In genomic region chr6:137233561-137234504, GRCh38 we compare ENCODE assay signal across 8 cellular contexts. TPM values are rescaled to one million over a fixed set of nuclear protein-coding genes. Genes with fewer than 3 reads are reported as not detected.
DNase-seq lines count a peak whose midpoint lies in the region; ATAC-seq, FAIRE-seq and TF ChIP-seq lines count a peak whose summit lies in the region.

No MANE protein-coding gene starts in this region.

- H3K27ac ChIP-seq in endothelial cell of umbilical vein (ENCODE audit: insufficient read depth, low read depth, low read length) (peak overlapping the region; percentile 57), osteoblast (ENCODE audit: low read depth, low read length) (peak overlapping the region; percentile 65)

- ATAC-seq in GM19395 (IDR thresholded peaks at IDR 0.05; ENCODE audit: unreplicated experiment): peak; percentile 13
- no peak for ATAC-seq in GM21515 (IDR thresholded peaks at IDR 0.05; ENCODE audit: unreplicated experiment)

- peak; percentile 75 for FAIRE-seq in endothelial cell of umbilical vein (lab: Jason Lieb, UNC)

- H2AFZ ChIP-seq in endothelial cell of umbilical vein (ENCODE audit: low read depth, low read length): peak overlapping the region; percentile 56
- peak overlapping the region; percentile 57 for H2AFZ ChIP-seq in osteoblast (ENCODE audit: low read length)

- peaks cover 18% of the 10 kb centered on the region for H3K4me1 ChIP-seq in endothelial cell of umbilical vein (ENCODE audit: control insufficient read depth, extremely low read depth, insufficient read depth, low read length)
- peaks cover 24% of the 10 kb centered on the region for H3K4me1 ChIP-seq in osteoblast (ENCODE audit: insufficient read depth, low read length)

- H3K79me2 ChIP-seq in endothelial cell of umbilical vein (ENCODE audit: control insufficient read depth, insufficient read depth, low read length): no peaks in the 10 kb centered on the region
- no peaks in the 10 kb centered on the region for H3K79me2 ChIP-seq in osteoblast (ENCODE audit: insufficient read depth, low read length)

- DNase-seq in RPMI7951 (ENCODE audit: low read depth) (peak; percentile 90), endothelial cell of umbilical vein (ENCODE audit: low read depth, low spot score) (peak; percentile 91), osteoblast (ENCODE audit: insufficient read length, low spot score, missing footprints) (peak; percentile 92), NCI-H345 (lab: John Stamatoyannopoulos, UW) (no peak), NCI-H187 treated with DMSO at 0.1 percent for 48 hours (lab: John Stamatoyannopoulos, UW) (no peak)
- DNase-seq in activated CD8-positive, alpha-beta memory T cell treated with anti-CD3 and anti-CD28 coated beads, Interleukin-2, amount 50 U/mL, for 48 hours: no peak

- H4K20me1 ChIP-seq in endothelial cell of umbilical vein (replicated peaks; ENCODE audit: control insufficient read depth, extremely low read depth, insufficient read depth, low read length): no peaks in the 10 kb centered on the region
- no peaks in the 10 kb centered on the region for H4K20me1 ChIP-seq in osteoblast (ENCODE audit: insufficient read depth, low read length)

- POLR2A ChIA-PET in endothelial cell of umbilical vein (lab: Charles Lee): interaction anchor here (0.8 kb wide), 1 partner anchor 11 kb away, joined by 5 read pairs; no protein-coding TSS in a partner anchor

- peak overlapping the region; percentile 60 for H3K4me2 ChIP-seq in endothelial cell of umbilical vein (ENCODE audit: insufficient read depth, low read length)
- H3K4me2 ChIP-seq in osteoblast (ENCODE audit: insufficient read depth, low read length): peak overlapping the region; percentile 66

- H3K9ac ChIP-seq in endothelial cell of umbilical vein (replicated peaks; ENCODE audit: extremely low read depth, insufficient read depth, low read length): no peak overlapping the region

- intact Hi-C loops in endothelial cell of umbilical vein (cut with micrococcal nuclease): loop anchor here (1.0 to 2.0 kb wide), 2 partner anchors 10 to 15 kb away; partner anchors contain the start of gene IFNGR1

- BruUV-seq in endothelial cell of umbilical vein (replicated peaks; lab: Mats Ljungman, UMichigan): no TSS peak

- no peaks in the 10 kb centered on the region for H3K9me1 ChIP-seq in endothelial cell of umbilical vein (replicated peaks; ENCODE audit: control insufficient read depth, extremely low read depth, insufficient read depth, low read length)

- H3K4me3 ChIP-seq in endothelial cell of umbilical vein (replicated peaks in 1 of 3; ENCODE audit: insufficient read depth in 1 of 3, low read depth in 1 of 3, low read length in 3 of 3): peak overlapping the region in 1 of 3 experiments; percentile 18
- no peak overlapping the region for H3K4me3 ChIP-seq in osteoblast (ENCODE audit: insufficient read depth, low read length)

- CTCF ChIA-PET in endothelial cell of umbilical vein (lab: Charles Lee): interaction anchor here (0.7 to 1.8 kb wide), 5 partner anchors 10 to 408 kb away, joined by 3 to 14 read pairs (median 5); no protein-coding TSS in a partner anchor

- TF ChIP-seq CTCF in endothelial cell of umbilical vein (IDR thresholded peaks at IDR 0.05; ENCODE audit: extremely low read depth in 1 of 2, insufficient read depth in 1 of 2, low read depth in 1 of 2, low read length in 2 of 2) (no peak), osteoblast (IDR thresholded peaks at IDR 0.05; ENCODE audit: extremely low read depth, low read depth, low read length) (no peak)

- H3K27me3 ChIP-seq in endothelial cell of umbilical vein (ENCODE audit: control insufficient read depth in 2 of 2, insufficient read depth in 2 of 2, low read length in 2 of 2): peaks cover 0 to 3% of the 10 kb centered on the region in 2 experiments
- H3K27me3 ChIP-seq in osteoblast (ENCODE audit: insufficient read depth, low read length): no peaks in the 10 kb centered on the region

- H3K36me3 ChIP-seq in endothelial cell of umbilical vein (ENCODE audit: control insufficient read depth in 2 of 2, extremely low read depth in 1 of 2, insufficient read depth in 2 of 2, low read length in 2 of 2) (no peaks in the 10 kb centered on the region), osteoblast (ENCODE audit: insufficient read depth, low read length) (no peaks in the 10 kb centered on the region)

- dilution Hi-C loops in endothelial cell of umbilical vein (cut with MboI; ENCODE audit: extremely low pct_ligation_motif_present, low sequenced_read_pairs): no loop called here

- TF ChIP-seq POLR2A in endothelial cell of umbilical vein (IDR thresholded peaks at IDR 0.05; ENCODE audit: low read depth, low read length): no peak

- H3K9me3 ChIP-seq in endothelial cell of umbilical vein (replicated peaks; ENCODE audit: control insufficient read depth, insufficient read depth, low read length): no peaks in the 10 kb centered on the region
- no peaks in the 10 kb centered on the region for H3K9me3 ChIP-seq in osteoblast (ENCODE audit: low read depth, low read length)

TF ChIP-seq in endothelial cell of umbilical vein, 7 proteins besides CTCF, POLR2A, EP300 and RAD21:
- TF ChIP-seq FOS (IDR thresholded peaks at IDR 0.05; ENCODE audit: borderline replicate concordance, insufficient read depth, low read length) (peak; percentile 55), GATA2 (IDR thresholded peaks at IDR 0.05; ENCODE audit: insufficient read depth, insufficient read length, low read depth, low read length) (no peak), POLR2AphosphoS5 (IDR thresholded peaks at IDR 0.05; ENCODE audit: insufficient read depth, low read depth, low read length) (no peak), MAX (IDR thresholded peaks at IDR 0.05; ENCODE audit: insufficient read depth, insufficient read length) (no peak), MYC (IDR thresholded peaks at IDR 0.05; ENCODE audit: low read depth, low read length) (no peak), JUN (IDR thresholded peaks at IDR 0.05; ENCODE audit: borderline replicate concordance, insufficient read depth, insufficient read length, low read depth) (peak; percentile 72), EZH2 (IDR thresholded peaks at IDR 0.05; ENCODE audit: borderline replicate concordance, low read depth, low read length, severe bottlenecking) (no peak)

RNA-seq across cellular contexts. Expression of gene IFNGR1, which starts 14.6 kb away (rescaled TPM):
- total RNA-seq in RPMI7951 (2014; rRNA removed; shearing (Covaris generic)): 43.7 and 55.2 TPM in 2 replicates
- total RNA-seq in endothelial cell of umbilical vein (27.5 and 31.2 TPM in 2 replicates), osteoblast (62.6 and 68.1 TPM in 2 replicates)
- 14.3 and 19.1 TPM in 2 replicates for polyA plus RNA-seq in endothelial cell of umbilical vein
- 20.6 and 25.8 TPM in 2 replicates for polyA plus RNA-seq in endothelial cell of umbilical vein (2011; cell fraction: cytosol; rRNA removed)
- polyA plus RNA-seq in endothelial cell of umbilical vein (2011; cell fraction: nucleus; rRNA removed): 26.0 and 33.4 TPM in 2 replicates
- polyA plus RNA-seq in endothelial cell of umbilical vein (2012): 33.7 and 38.5 TPM in 2 replicates
- polyA minus RNA-seq in endothelial cell of umbilical vein: 71.0 and 77.5 TPM in 2 replicates
- polyA minus RNA-seq in endothelial cell of umbilical vein (2011; cell fraction: cytosol; rRNA and poly(A)+ RNA removed): 10.3 TPM
- 39.0 and 43.9 TPM in 2 replicates for polyA minus RNA-seq in endothelial cell of umbilical vein (2011; cell fraction: nucleus; rRNA and poly(A)+ RNA removed)

Comparison
In these comparisons a context has a peak if more than half of its experiments do, and no peak if none do; other contexts are left out.
1. DNase-seq: peak in RPMI7951 (single experiment), endothelial cell of umbilical vein (single experiment) and osteoblast (single experiment); none in NCI-H345 (single experiment), activated CD8-positive, alpha-beta memory T cell treated with anti-CD3 and anti-CD28 coated beads, Interleukin-2, amount 50 U/mL, for 48 hours (single experiment) and NCI-H187 treated with DMSO at 0.1 percent for 48 hours (single experiment).